Comparison of ENCODE assay signal across 1 cellular context in the genomic region with DNA sequence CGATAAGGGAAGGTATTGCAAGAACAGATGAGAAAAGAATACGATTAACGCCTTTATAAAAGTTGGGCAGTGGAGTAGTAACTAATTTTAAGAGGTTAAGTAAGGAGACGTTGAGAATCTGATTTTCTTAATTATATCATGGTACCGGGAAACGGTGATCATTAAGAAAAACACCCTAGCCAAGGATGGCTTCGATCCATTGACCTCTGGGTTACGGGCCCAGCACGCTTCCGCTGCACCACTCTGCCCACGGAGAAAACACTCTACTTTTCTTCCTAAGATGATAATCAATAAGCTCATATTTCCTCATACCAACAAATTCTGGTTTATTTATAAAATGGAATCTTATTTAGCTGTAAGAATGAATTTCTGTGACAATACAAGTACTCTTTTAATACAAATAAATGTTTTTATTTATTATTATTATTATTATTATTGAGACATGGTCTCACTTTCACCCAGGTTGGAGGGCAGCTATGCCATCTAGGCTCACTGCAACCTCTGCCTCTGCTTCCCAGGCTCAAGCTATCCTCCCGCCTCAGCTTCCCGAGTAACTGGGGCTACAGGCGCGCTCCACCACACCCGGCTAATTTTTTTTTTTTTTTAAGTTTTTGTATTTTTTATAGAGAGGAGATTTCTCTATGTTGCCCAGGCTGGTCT.
A peak's percentile ranks its signal among the peaks of the same experiment; 100 is the strongest.
TF ChIP-seq lines count a peak whose summit lies in the region.

No MANE protein-coding gene starts in this region.

TF ChIP-seq in WTC11, 78 proteins besides CTCF, POLR2A, EP300 and RAD21 (continued from another document):
- TF ChIP-seq HMGXB4 (CRISPR knock-in tag; IDR thresholded peaks at IDR 0.05) (0 out of 2 replicates have a peak, but pooled peaks have one; percentile 41), GRHL2 (CRISPR knock-in tag; IDR thresholded peaks at IDR 0.05; ENCODE audit: insufficient replicate concordance, severe bottlenecking) (no peak), ZNF263 (CRISPR knock-in tag; IDR thresholded peaks at IDR 0.05; ENCODE audit: low read depth) (no peak), ZNF423 (CRISPR knock-in tag; IDR thresholded peaks at IDR 0.05) (no peak), NR3C1 (CRISPR knock-in tag; conservative IDR thresholded peaks at IDR 0.05; ENCODE audit: low read depth) (no peak), TCF7 (CRISPR knock-in tag; IDR thresholded peaks at IDR 0.05; ENCODE audit: low read depth) (no peak), FOXJ3 (CRISPR knock-in tag; IDR thresholded peaks at IDR 0.05; ENCODE audit: borderline replicate concordance) (no peak), ZNF416 (CRISPR knock-in tag; IDR thresholded peaks at IDR 0.05) (no peak), CREM (CRISPR knock-in tag; IDR thresholded peaks at IDR 0.05) (no peak), NFYB (CRISPR knock-in tag; conservative IDR thresholded peaks at IDR 0.05; ENCODE audit: low read depth) (no peak), ETV6 (CRISPR knock-in tag; IDR thresholded peaks at IDR 0.05) (no peak)
- TF ChIP-seq, protein P1, sequence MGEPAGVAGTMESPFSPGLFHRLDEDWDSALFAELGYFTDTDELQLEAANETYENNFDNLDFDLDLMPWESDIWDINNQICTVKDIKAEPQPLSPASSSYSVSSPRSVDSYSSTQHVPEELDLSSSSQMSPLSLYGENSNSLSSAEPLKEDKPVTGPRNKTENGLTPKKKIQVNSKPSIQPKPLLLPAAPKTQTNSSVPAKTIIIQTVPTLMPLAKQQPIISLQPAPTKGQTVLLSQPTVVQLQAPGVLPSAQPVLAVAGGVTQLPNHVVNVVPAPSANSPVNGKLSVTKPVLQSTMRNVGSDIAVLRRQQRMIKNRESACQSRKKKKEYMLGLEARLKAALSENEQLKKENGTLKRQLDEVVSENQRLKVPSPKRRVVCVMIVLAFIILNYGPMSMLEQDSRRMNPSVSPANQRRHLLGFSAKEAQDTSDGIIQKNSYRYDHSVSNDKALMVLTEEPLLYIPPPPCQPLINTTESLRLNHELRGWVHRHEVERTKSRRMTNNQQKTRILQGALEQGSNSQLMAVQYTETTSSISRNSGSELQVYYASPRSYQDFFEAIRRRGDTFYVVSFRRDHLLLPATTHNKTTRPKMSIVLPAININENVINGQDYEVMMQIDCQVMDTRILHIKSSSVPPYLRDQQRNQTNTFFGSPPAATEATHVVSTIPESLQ (CRISPR knock-in tag; IDR thresholded peaks at IDR 0.05) = no peak
- TF ChIP-seq, protein P2, sequence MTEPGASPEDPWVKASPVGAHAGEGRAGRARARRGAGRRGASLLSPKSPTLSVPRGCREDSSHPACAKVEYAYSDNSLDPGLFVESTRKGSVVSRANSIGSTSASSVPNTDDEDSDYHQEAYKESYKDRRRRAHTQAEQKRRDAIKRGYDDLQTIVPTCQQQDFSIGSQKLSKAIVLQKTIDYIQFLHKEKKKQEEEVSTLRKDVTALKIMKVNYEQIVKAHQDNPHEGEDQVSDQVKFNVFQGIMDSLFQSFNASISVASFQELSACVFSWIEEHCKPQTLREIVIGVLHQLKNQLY (CRISPR knock-in tag; IDR thresholded peaks at IDR 0.05) = no peak
